28 cellular contexts compared by ENCODE assay signal in the genomic region with DNA sequence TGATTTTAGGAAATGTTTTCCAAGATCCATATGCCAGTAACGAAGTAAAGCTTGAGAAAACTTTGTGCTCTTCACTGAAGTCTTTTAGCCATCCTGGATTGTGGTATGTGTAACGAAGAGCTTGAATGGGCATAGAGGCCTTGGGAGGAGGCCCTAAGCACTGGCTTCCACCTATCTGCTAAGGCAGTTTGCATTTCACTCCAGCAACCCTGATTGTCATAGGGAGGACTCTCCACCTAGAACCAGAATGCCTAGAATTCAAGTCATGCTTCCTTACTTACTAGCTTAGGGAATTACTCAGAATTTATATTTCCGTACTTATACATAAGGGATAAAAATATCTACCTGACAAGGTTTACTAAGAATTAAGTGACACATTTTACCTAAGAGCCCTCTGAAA.
"Had no signal": no experiment of that assay in that cellular context is flagged by ENCODE, and none has a peak within 500 bp of the region (broad histone marks: within the 10 kb centered on the region; RNA-seq: fewer than 3 reads in every experiment).

No MANE protein-coding gene starts in this region.

- H3K4me3 ChIP-seq: neural progenitor cell, pancreas, prostate gland, skin epidermis, smooth muscle cell, spleen, suprapubic skin, testis, tibial artery, transverse colon, upper lobe of left lung, vagina had no signal

- H3K27ac ChIP-seq: neural progenitor cell, pancreas, prostate gland, skin epidermis, spleen, suprapubic skin, testis, tibial artery, transverse colon, upper lobe of left lung, vagina had no signal

- H3K4me2 ChIP-seq: neural progenitor cell, smooth muscle cell had no signal

- H3K27ac Mint-ChIP-seq: naive thymus-derived CD4-positive, alpha-beta T cell; natural killer cell; nephron; neural progenitor cell; stimulated activated memory B cell treated with anti-CD40 and anti-IgM and Interleukin-4, amounts not matched to agents 10 μg/mL and 1 μg/mL and 100 μg/mL, for 72 hours; stimulated activated naive CD8-positive, alpha-beta T cell treated with anti-CD3 and anti-CD28 coated beads, Interleukin-15, amount 100 ng/mL, for 72 hours had no signal

- H3K27me3 Mint-ChIP-seq: naive thymus-derived CD4-positive, alpha-beta T cell; stimulated activated memory B cell treated with anti-CD40 and anti-IgM and Interleukin-4, amounts not matched to agents 10 μg/mL and 1 μg/mL and 100 μg/mL, for 72 hours; stimulated activated naive CD8-positive, alpha-beta T cell treated with anti-CD3 and anti-CD28 coated beads, Interleukin-15, amount 100 ng/mL, for 72 hours had no signal

- H3K27me3 ChIP-seq: neural progenitor cell, pancreas, spleen, suprapubic skin, testis, tibial artery, transverse colon, upper lobe of left lung, vagina had no signal

- H3K9me3 ChIP-seq: pancreas, prostate gland, spleen, suprapubic skin, testis, tibial artery, transverse colon, upper lobe of left lung, vagina had no signal

- H3K4me1 Mint-ChIP-seq: naive thymus-derived CD4-positive, alpha-beta T cell; natural killer cell; nephron; stimulated activated memory B cell treated with anti-CD40 and anti-IgM and Interleukin-4, amounts not matched to agents 10 μg/mL and 1 μg/mL and 100 μg/mL, for 72 hours; stimulated activated naive CD8-positive, alpha-beta T cell treated with anti-CD3 and anti-CD28 coated beads, Interleukin-15, amount 100 ng/mL, for 72 hours had no signal

- H3K36me3 Mint-ChIP-seq: naive thymus-derived CD4-positive, alpha-beta T cell; natural killer cell; stimulated activated memory B cell treated with anti-CD40 and anti-IgM and Interleukin-4, amounts not matched to agents 10 μg/mL and 1 μg/mL and 100 μg/mL, for 72 hours had no signal

- H3K9me3 Mint-ChIP-seq: stimulated activated memory B cell treated with anti-CD40 and anti-IgM and Interleukin-4, amounts not matched to agents 10 μg/mL and 1 μg/mL and 100 μg/mL, for 72 hours; stimulated activated naive CD8-positive, alpha-beta T cell treated with anti-CD3 and anti-CD28 coated beads, Interleukin-15, amount 100 ng/mL, for 72 hours had no signal

- H2AFZ ChIP-seq: neural progenitor cell had no signal

- H3K36me3 ChIP-seq: neural progenitor cell, pancreas, prostate gland, spleen, suprapubic skin, tibial artery, transverse colon, upper lobe of left lung, vagina had no signal

- H3K4me1 ChIP-seq: neural progenitor cell, pancreas, prostate gland, spleen, suprapubic skin, testis, transverse colon, upper lobe of left lung, vagina had no signal

- DNase-seq: naive thymus-derived CD4-positive, alpha-beta T cell; natural killer cell; occipital lobe; pancreas; right cardiac atrium; spleen; stimulated activated CD4-positive, alpha-beta T cell treated with anti-CD3 and anti-CD28 coated beads, Interleukin-12 subunit alpha, Interleukin-12 subunit beta, amount 100 ng/mL, for 4 hours; stimulated activated CD4-positive, alpha-beta T cell treated with anti-CD3 and anti-CD28 coated beads, Interleukin-1b, Interleukin-23, amount 100 ng/mL, for 48 hours; stimulated activated CD4-positive, alpha-beta T cell treated with anti-CD3 and anti-CD28 coated beads, Interleukin-4, amount 100 ng/mL, for 1 hour; stimulated activated CD4-positive, alpha-beta T cell treated with anti-CD3 and anti-CD28 coated beads, Interleukin-4, amount 100 ng/mL, for 4 hours; stimulated activated CD8-positive, alpha-beta memory T cell treated with anti-CD3 and anti-CD28 coated beads, Interleukin-4, amount 100 ng/mL, for 48 hours; stimulated activated naive CD4-positive, alpha-beta T cell; stimulated activated naive CD8-positive, alpha-beta T cell treated with anti-CD3 and anti-CD28 coated beads, Interleukin-15, amount 100 ng/mL, for 72 hours; stimulated activated naive CD8-positive, alpha-beta T cell treated with anti-CD3 and anti-CD28 coated beads, Interleukin-15, Interleukin-2, amounts not matched to agents 100 U/mL and 50 U/mL, for 24 hours; substantia nigra; testis; tibial artery; transverse colon; upper lobe of left lung had no signal

- FAIRE-seq: pancreas, urothelium cell line had no signal

- H3K4me3 Mint-ChIP-seq: naive thymus-derived CD4-positive, alpha-beta T cell; natural killer cell; nephron; neural progenitor cell; stimulated activated memory B cell treated with anti-CD40 and anti-IgM and Interleukin-4, amounts not matched to agents 10 μg/mL and 1 μg/mL and 100 μg/mL, for 72 hours; stimulated activated naive CD8-positive, alpha-beta T cell treated with anti-CD3 and anti-CD28 coated beads, Interleukin-15, amount 100 ng/mL, for 72 hours had no signal

- H3K9ac ChIP-seq: neural progenitor cell had no signal

- ATAC-seq: naive thymus-derived CD4-positive, alpha-beta T cell; natural killer cell; pancreas; stimulated activated memory B cell treated with anti-CD40 and anti-IgM and Interleukin-4, amounts not matched to agents 10 μg/mL and 1 μg/mL and 100 μg/mL, for 72 hours; stimulated activated naive CD8-positive, alpha-beta T cell treated with anti-CD3 and anti-CD28 coated beads, Interleukin-15, amount 100 ng/mL, for 72 hours; stimulated activated naive CD8-positive, alpha-beta T cell treated with anti-CD3 and anti-CD28 coated beads, Interleukin-15, Interleukin-2, amounts not matched to agents 100 U/mL and 50 U/mL, for 24 hours had no signal
